13 cellular contexts compared by ENCODE assay signal in genomic region chr10:69051710-69052487, GRCh38. TPM values are rescaled to one million over a fixed set of nuclear protein-coding genes. Genes with fewer than 3 reads are reported as not detected.
A peak's percentile ranks its signal among the peaks of the same experiment; 100 is the strongest.
DNase-seq lines count a peak whose midpoint lies in the region; FAIRE-seq and TF ChIP-seq lines count a peak whose summit lies in the region.
"Had no signal": no experiment of that assay in that cellular context is flagged by ENCODE, and none has a peak within 500 bp of the region (broad histone marks: within the 10 kb centered on the region; RNA-seq: fewer than 3 reads in every experiment).

No MANE protein-coding gene starts in this region.

- no peak for DNase-seq in activated naive CD4-positive, alpha-beta T cell treated with anti-CD3 and anti-CD28 coated beads, Interleukin-2, amount 10 ng/mL, durations not matched to agents 7 days and 5 days
- no peak for DNase-seq in activated T-helper 2 cell treated with anti-CD3 and anti-CD28 coated beads, Interferon-gamma antibody, Interleukin-2, Interleukin-4, amounts not matched to agents 10 μg/mL and 5 μg/mL and 100 μg/mL, durations not matched to agents 14 hours and 24 hours and 36 hours (ENCODE audit: low spot score)
- DNase-seq in tibial artery = no peak
- DNase-seq in mesenchymal stem cell = no peak
- no peak for DNase-seq in frontal cortex (ENCODE audit: low spot score in 2 of 2)
- DNase-seq: activated CD4-positive, CD25-positive, alpha-beta regulatory T cell treated with anti-CD3 and anti-CD28 coated beads, Interleukin-2, amount 50 U/mL, for 72 hours; activated gamma-delta T cell; NCI-H187 had no signal

- peak overlapping the region; percentile 1 for H3K27ac Mint-ChIP-seq in activated naive CD4-positive, alpha-beta T cell treated with anti-CD3 and anti-CD28 coated beads, Interleukin-2, amount 50 U/mL, for 24 hours
- H3K27ac Mint-ChIP-seq in activated naive CD4-positive, alpha-beta T cell treated with anti-CD3 and anti-CD28 coated beads, Interleukin-2, amount 10 ng/mL, durations not matched to agents 7 days and 5 days = no peak overlapping the region
- H3K27ac Mint-ChIP-seq in activated T-helper 2 cell treated with anti-CD3 and anti-CD28 coated beads, Interferon-gamma antibody, Interleukin-2, Interleukin-4, amounts not matched to agents 10 μg/mL and 5 μg/mL and 100 μg/mL, durations not matched to agents 14 hours and 24 hours and 36 hours = peak overlapping the region; percentile 79

- H3K9me3 ChIP-seq in subcutaneous abdominal adipose tissue (ENCODE audit: control insufficient read depth in 5 of 5, low read length in 5 of 5) = no peaks in the 10 kb centered on the region
- H3K9me3 ChIP-seq in tibial artery = no peaks in the 10 kb centered on the region
- no peaks in the 10 kb centered on the region for H3K9me3 ChIP-seq in mesenchymal stem cell (ENCODE audit: control insufficient read depth, low read length)

- H3K27me3 ChIP-seq in layer of hippocampus (ENCODE audit: control insufficient read depth, insufficient read depth, low read length) (no peaks in the 10 kb centered on the region), subcutaneous abdominal adipose tissue (ENCODE audit: control insufficient read depth in 5 of 5, insufficient read depth in 4 of 5, low read length in 5 of 5) (peaks cover 0 to 3% (median 0%) of the 10 kb centered on the region in 5 donors), tibial artery (peaks cover 0 to 5% of the 10 kb centered on the region in 2 donors), mesenchymal stem cell (ENCODE audit: control insufficient read depth in 1 of 2, insufficient read depth in 1 of 2, low read length in 2 of 2) (no peaks in the 10 kb centered on the region)

- H2BK120ac ChIP-seq in mesenchymal stem cell (ENCODE audit: low read depth, low read length) = no peak overlapping the region

- no peak overlapping the region for H2BK5ac ChIP-seq in mesenchymal stem cell (ENCODE audit: low read depth, low read length, poor library complexity, severe bottlenecking)

- no peak overlapping the region for H3K18ac ChIP-seq in mesenchymal stem cell (ENCODE audit: low read depth in 1 of 2, low read length in 2 of 2)

- intact Hi-C loops in activated T-helper 2 cell treated with anti-CD3 and anti-CD28 coated beads, Interferon-gamma antibody, Interleukin-2, Interleukin-4, amounts not matched to agents 10 μg/mL and 5 μg/mL and 100 μg/mL, durations not matched to agents 14 hours and 24 hours and 36 hours (cut with micrococcal nuclease) = loop anchor here (1.0 to 5.0 kb wide), 2 partner anchors 9 to 260 kb away; no protein-coding TSS in a partner anchor
- intact Hi-C loops in tibial artery (cut with DNase I; ENCODE audit: low total_unique reads) = no loop called here

- no peaks in the 10 kb centered on the region for H3K36me3 Mint-ChIP-seq in activated naive CD4-positive, alpha-beta T cell treated with anti-CD3 and anti-CD28 coated beads, Interleukin-2, amount 50 U/mL, for 24 hours
- H3K36me3 Mint-ChIP-seq in activated naive CD4-positive, alpha-beta T cell treated with anti-CD3 and anti-CD28 coated beads, Interleukin-2, amount 10 ng/mL, durations not matched to agents 7 days and 5 days = no peaks in the 10 kb centered on the region
- no peaks in the 10 kb centered on the region for H3K36me3 Mint-ChIP-seq in activated T-helper 2 cell treated with anti-CD3 and anti-CD28 coated beads, Interferon-gamma antibody, Interleukin-2, Interleukin-4, amounts not matched to agents 10 μg/mL and 5 μg/mL and 100 μg/mL, durations not matched to agents 14 hours and 24 hours and 36 hours (ENCODE audit: low read depth)

- 85% methylated on average over 10 of the region's 10 CpGs for WGBS in mesenchymal stem cell

- no peaks in the 10 kb centered on the region for H3K79me1 ChIP-seq in mesenchymal stem cell (replicated peaks; ENCODE audit: low read length, poor library complexity, severe bottlenecking)

- H3K9ac ChIP-seq in subcutaneous abdominal adipose tissue (ENCODE audit: low read length in 5 of 5) (no peak overlapping the region), mesenchymal stem cell (ENCODE audit: low read length) (no peak overlapping the region)

- peak overlapping the region in 1 of 5 donors; percentile 11 for H3K4me3 ChIP-seq in subcutaneous abdominal adipose tissue (ENCODE audit: low read depth in 1 of 5, low read length in 5 of 5)
- no peak overlapping the region for H3K4me3 ChIP-seq in tibial artery
- H3K4me3 ChIP-seq in mesenchymal stem cell (ENCODE audit: insufficient read depth in 1 of 2, low read depth in 1 of 2, low read length in 2 of 2) = no peak overlapping the region
- H3K4me3 ChIP-seq: skin epidermis had no signal

- no peak overlapping the region for H2AFZ ChIP-seq in mesenchymal stem cell (ENCODE audit: low read depth, low read length)

- peaks cover 25% of the 10 kb centered on the region for H3K4me1 Mint-ChIP-seq in activated naive CD4-positive, alpha-beta T cell treated with anti-CD3 and anti-CD28 coated beads, Interleukin-2, amount 50 U/mL, for 24 hours
- peaks cover 34% of the 10 kb centered on the region for H3K4me1 Mint-ChIP-seq in activated naive CD4-positive, alpha-beta T cell treated with anti-CD3 and anti-CD28 coated beads, Interleukin-2, amount 10 ng/mL, durations not matched to agents 7 days and 5 days
- H3K4me1 Mint-ChIP-seq in activated T-helper 2 cell treated with anti-CD3 and anti-CD28 coated beads, Interferon-gamma antibody, Interleukin-2, Interleukin-4, amounts not matched to agents 10 μg/mL and 5 μg/mL and 100 μg/mL, durations not matched to agents 14 hours and 24 hours and 36 hours (ENCODE audit: low read depth) = peaks cover 64% of the 10 kb centered on the region

- H2AK5ac ChIP-seq in mesenchymal stem cell (ENCODE audit: low read length, severe bottlenecking) = no peak overlapping the region

- H3K27ac ChIP-seq in layer of hippocampus (ENCODE audit: low read depth, low read length) (peak overlapping the region; percentile 42), subcutaneous abdominal adipose tissue (ENCODE audit: low read depth, low read length) (peak overlapping the region; percentile 13), tibial artery (no peak overlapping the region), mesenchymal stem cell (ENCODE audit: low read length, poor library complexity, severe bottlenecking) (no peak overlapping the region)

- H3K4me2 ChIP-seq in mesenchymal stem cell (ENCODE audit: low read length, poor library complexity, severe bottlenecking) = no peak overlapping the region

- no peak overlapping the region for H4K91ac ChIP-seq in mesenchymal stem cell (ENCODE audit: low read length)

- H3K36me3 ChIP-seq in subcutaneous abdominal adipose tissue (ENCODE audit: control insufficient read depth in 5 of 5, insufficient read depth in 5 of 5, low read length in 5 of 5) = no peaks in the 10 kb centered on the region
- H3K36me3 ChIP-seq in tibial artery = no peaks in the 10 kb centered on the region
- no peaks in the 10 kb centered on the region for H3K36me3 ChIP-seq in mesenchymal stem cell (ENCODE audit: control insufficient read depth in 1 of 2, insufficient read depth in 2 of 2, low read depth in 1 of 2, low read length in 2 of 2)

- H3K4ac ChIP-seq in mesenchymal stem cell (ENCODE audit: low read depth in 1 of 2, low read length in 2 of 2) = no peak overlapping the region

- no peaks in the 10 kb centered on the region for H3K9me3 Mint-ChIP-seq in activated naive CD4-positive, alpha-beta T cell treated with anti-CD3 and anti-CD28 coated beads, Interleukin-2, amount 50 U/mL, for 24 hours
- H3K9me3 Mint-ChIP-seq in activated naive CD4-positive, alpha-beta T cell treated with anti-CD3 and anti-CD28 coated beads, Interleukin-2, amount 10 ng/mL, durations not matched to agents 7 days and 5 days = no peaks in the 10 kb centered on the region
- no peaks in the 10 kb centered on the region for H3K9me3 Mint-ChIP-seq in activated T-helper 2 cell treated with anti-CD3 and anti-CD28 coated beads, Interferon-gamma antibody, Interleukin-2, Interleukin-4, amounts not matched to agents 10 μg/mL and 5 μg/mL and 100 μg/mL, durations not matched to agents 14 hours and 24 hours and 36 hours

- no peaks in the 10 kb centered on the region for H3K27me3 Mint-ChIP-seq in activated naive CD4-positive, alpha-beta T cell treated with anti-CD3 and anti-CD28 coated beads, Interleukin-2, amount 50 U/mL, for 24 hours
- peaks cover 6% of the 10 kb centered on the region for H3K27me3 Mint-ChIP-seq in activated naive CD4-positive, alpha-beta T cell treated with anti-CD3 and anti-CD28 coated beads, Interleukin-2, amount 10 ng/mL, durations not matched to agents 7 days and 5 days
- H3K27me3 Mint-ChIP-seq in activated T-helper 2 cell treated with anti-CD3 and anti-CD28 coated beads, Interferon-gamma antibody, Interleukin-2, Interleukin-4, amounts not matched to agents 10 μg/mL and 5 μg/mL and 100 μg/mL, durations not matched to agents 14 hours and 24 hours and 36 hours (ENCODE audit: low read depth) = no peaks in the 10 kb centered on the region

- no peak overlapping the region for H3K23ac ChIP-seq in mesenchymal stem cell (ENCODE audit: low read length in 2 of 2)

- FAIRE-seq in frontal cortex (lab: Jason Lieb, UNC) = no peak
- FAIRE-seq: bronchial epithelial cell had no signal

- H3K4me1 ChIP-seq in subcutaneous abdominal adipose tissue (ENCODE audit: control insufficient read depth in 5 of 5, insufficient read depth in 5 of 5, low read length in 5 of 5) = peaks cover 0 to 37% (median 31%) of the 10 kb centered on the region in 5 donors
- H3K4me1 ChIP-seq in tibial artery = no peaks in the 10 kb centered on the region
- peaks cover 8% of the 10 kb centered on the region for H3K4me1 ChIP-seq in mesenchymal stem cell (ENCODE audit: control insufficient read depth, insufficient read depth, low read depth, low read length)

- no peak overlapping the region for H2BK15ac ChIP-seq in mesenchymal stem cell (ENCODE audit: low read depth, poor library complexity, severe bottlenecking)

- CTCF ChIA-PET in activated naive CD4-positive, alpha-beta T cell treated with anti-CD3 and anti-CD28 coated beads, Interleukin-2, amount 10 ng/mL, durations not matched to agents 7 days and 5 days (lab: Charles Lee) = interaction anchor here (0.6 to 1.5 kb wide), 5 partner anchors 10 to 81 kb away, joined by 3 to 4 read pairs (median 3); no protein-coding TSS in a partner anchor

- H2BK12ac ChIP-seq in mesenchymal stem cell (ENCODE audit: low read length in 2 of 2) = no peak overlapping the region

- no peak overlapping the region for H3K14ac ChIP-seq in mesenchymal stem cell (ENCODE audit: low read length in 2 of 2)

- TF ChIP-seq CTCF in tibial artery (IDR thresholded peaks at IDR 0.05) = no peak

- no peak overlapping the region for H4K8ac ChIP-seq in mesenchymal stem cell (ENCODE audit: low read length)

- no peak overlapping the region for H3K4me3 Mint-ChIP-seq in activated naive CD4-positive, alpha-beta T cell treated with anti-CD3 and anti-CD28 coated beads, Interleukin-2, amount 50 U/mL, for 24 hours
- H3K4me3 Mint-ChIP-seq in activated naive CD4-positive, alpha-beta T cell treated with anti-CD3 and anti-CD28 coated beads, Interleukin-2, amount 10 ng/mL, durations not matched to agents 7 days and 5 days = no peak overlapping the region
- no peak overlapping the region for H3K4me3 Mint-ChIP-seq in activated T-helper 2 cell treated with anti-CD3 and anti-CD28 coated beads, Interferon-gamma antibody, Interleukin-2, Interleukin-4, amounts not matched to agents 10 μg/mL and 5 μg/mL and 100 μg/mL, durations not matched to agents 14 hours and 24 hours and 36 hours (ENCODE audit: low read depth)

RNA-seq across cellular contexts. Expression of gene SRGN, which starts 36.0 kb away (rescaled TPM):
- 1,340 and 1,350 TPM in 2 replicates for total RNA-seq in activated T-helper 2 cell treated with anti-CD3 and anti-CD28 coated beads, Interferon-gamma antibody, Interleukin-2, Interleukin-4, amounts not matched to agents 10 μg/mL and 5 μg/mL and 100 μg/mL, durations not matched to agents 14 hours and 24 hours and 36 hours
- 1.1 TPM for polyA plus RNA-seq in mesenchymal stem cell (2013, experiment 1 of 2)
- polyA plus RNA-seq in mesenchymal stem cell (2013, experiment 2 of 2) = 1.1 TPM
- 22.4 TPM for total RNA-seq in frontal cortex

Comparison
In these comparisons a context has a peak if more than half of its experiments do, and no peak if none do; other contexts are left out.
1. H3K27ac ChIP-seq: peak in layer of hippocampus (single experiment) and subcutaneous abdominal adipose tissue (single experiment); none in tibial artery (0 of 2) and mesenchymal stem cell (single experiment).
2. RNA of gene SRGN, which starts 36.0 kb away (total RNA-seq): 1,340 to 1,350 TPM in activated T-helper 2 cell treated with anti-CD3 and anti-CD28 coated beads, Interferon-gamma antibody, Interleukin-2, Interleukin-4, amounts not matched to agents 10 μg/mL and 5 μg/mL and 100 μg/mL, durations not matched to agents 14 hours and 24 hours and 36 hours; 22.4 TPM in frontal cortex (single experiment); every median in the first group is over 10 times any median in the second.